In the genomic region with DNA sequence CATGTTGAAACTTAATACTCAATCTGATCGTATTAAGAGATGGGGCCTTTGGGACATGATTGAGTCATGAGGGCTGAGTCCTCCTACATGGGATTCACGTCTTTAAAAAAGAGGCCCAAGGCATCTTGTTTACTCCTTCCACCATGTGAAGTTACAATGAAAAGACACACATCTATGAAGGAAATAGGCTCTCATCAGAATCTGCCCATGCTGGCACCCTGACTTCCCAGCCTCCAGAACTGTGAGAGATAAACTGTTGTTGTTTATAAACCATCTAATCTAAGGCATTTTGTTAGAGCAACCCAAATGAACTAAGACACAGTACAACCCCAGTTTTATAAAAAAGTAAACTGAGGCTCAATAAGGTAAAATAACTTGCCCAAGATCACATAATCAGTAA, we compare ENCODE assay signal across 9 cellular contexts.
"Had no signal": no experiment of that assay in that cellular context is flagged by ENCODE, and none has a peak within 500 bp of the region (broad histone marks: within the 10 kb centered on the region; RNA-seq: fewer than 3 reads in every experiment).

No MANE protein-coding gene starts in this region.

- H3K4me2 ChIP-seq: GM23338 had no signal

- H3K9me3 ChIP-seq: HAP-1 had no signal

- H3K4me1 ChIP-seq: HAP-1 had no signal

- H3K27ac ChIP-seq: GM23248 had no signal

- H3K36me3 ChIP-seq: HAP-1 had no signal

- H3K4me3 ChIP-seq: GM23248, GM23338, HAP-1 had no signal

- H2AFZ ChIP-seq: GM23248, GM23338 had no signal

- DNase-seq: GM23248, GOT3, H7, H9, HCEC 1CT, HFFc6 had no signal

- ATAC-seq: GM23338, HCT116 had no signal

- H3K9ac ChIP-seq: GM23248 had no signal
